Comparison of ENCODE assay signal across 8 cellular contexts in genomic region chr4:147550626-147551250, GRCh38.
DNase-seq lines count a peak whose midpoint lies in the region; ATAC-seq and TF ChIP-seq lines count a peak whose summit lies in the region.

No MANE protein-coding gene starts in this region.

- peak overlapping the region; percentile 40; the same call in 1 of the 2 replicates for H3K4me3 ChIP-seq in AG04450 (ENCODE audit: low read depth, low read length)

- peak overlapping the region; percentile 65 for H3K27ac ChIP-seq in AG04450 (ENCODE audit: low read depth, low read length)

- intact Hi-C loops in activated T-helper 2 cell treated with anti-CD3 and anti-CD28 coated beads, Interferon-gamma antibody, Interleukin-2, Interleukin-4, amounts not matched to agents 10 μg/mL and 5 μg/mL and 100 μg/mL, durations not matched to agents 14 hours and 24 hours and 36 hours (cut with micrococcal nuclease), result no loop called here

- TF ChIP-seq CTCF in AG04450 (IDR thresholded peaks at IDR 0.05; ENCODE audit: low read depth, low read length), result no peak
- TF ChIP-seq CTCF in chondrocyte (IDR thresholded peaks at IDR 0.05), result no peak
- no peak for TF ChIP-seq CTCF in WTC11 (IDR thresholded peaks at IDR 0.05)

- no peaks in the 10 kb centered on the region for H3K27me3 Mint-ChIP-seq in chondrocyte (ENCODE audit: low read depth)
- H3K27me3 Mint-ChIP-seq in activated T-helper 2 cell treated with anti-CD3 and anti-CD28 coated beads, Interferon-gamma antibody, Interleukin-2, Interleukin-4, amounts not matched to agents 10 μg/mL and 5 μg/mL and 100 μg/mL, durations not matched to agents 14 hours and 24 hours and 36 hours (ENCODE audit: low read depth), result peaks cover 2% of the 10 kb centered on the region
- no peaks in the 10 kb centered on the region; the same call in 1 of the 2 replicates for H3K27me3 Mint-ChIP-seq in WTC11 (ENCODE audit: low read depth)

- DNase-seq in AG04450 (ENCODE audit: low read depth, low spot score) (no peak), chondrocyte (ENCODE audit: low spot score) (no peak), HEK293T (ENCODE audit: extremely low spot score) (no peak), NCI-H526 (lab: John Stamatoyannopoulos, UW) (no peak), WTC11 (ENCODE audit: low spot score) (no peak)
- no peak for DNase-seq in activated T-helper 2 cell treated with anti-CD3 and anti-CD28 coated beads, Interferon-gamma antibody, Interleukin-2, Interleukin-4, amounts not matched to agents 10 μg/mL and 5 μg/mL and 100 μg/mL, durations not matched to agents 14 hours and 24 hours and 36 hours (ENCODE audit: low spot score)

- peak overlapping the region; percentile 85 for H3K27ac Mint-ChIP-seq in chondrocyte (ENCODE audit: unreplicated experiment)
- H3K27ac Mint-ChIP-seq in activated T-helper 2 cell treated with anti-CD3 and anti-CD28 coated beads, Interferon-gamma antibody, Interleukin-2, Interleukin-4, amounts not matched to agents 10 μg/mL and 5 μg/mL and 100 μg/mL, durations not matched to agents 14 hours and 24 hours and 36 hours, result no peak overlapping the region
- H3K27ac Mint-ChIP-seq in WTC11, result no peak overlapping the region

- H3K4me1 Mint-ChIP-seq in chondrocyte (ENCODE audit: low read depth) (peaks cover 42% of the 10 kb centered on the region), WTC11 (0 out of 2 replicates have a peak, but pooled peaks cover 3% of the 10 kb centered on the region)
- H3K4me1 Mint-ChIP-seq in activated T-helper 2 cell treated with anti-CD3 and anti-CD28 coated beads, Interferon-gamma antibody, Interleukin-2, Interleukin-4, amounts not matched to agents 10 μg/mL and 5 μg/mL and 100 μg/mL, durations not matched to agents 14 hours and 24 hours and 36 hours (ENCODE audit: low read depth), result peaks cover 9% of the 10 kb centered on the region

- peaks cover 14% of the 10 kb centered on the region for H3K36me3 Mint-ChIP-seq in chondrocyte (ENCODE audit: low read depth)
- no peaks in the 10 kb centered on the region for H3K36me3 Mint-ChIP-seq in activated T-helper 2 cell treated with anti-CD3 and anti-CD28 coated beads, Interferon-gamma antibody, Interleukin-2, Interleukin-4, amounts not matched to agents 10 μg/mL and 5 μg/mL and 100 μg/mL, durations not matched to agents 14 hours and 24 hours and 36 hours (ENCODE audit: low read depth)
- H3K36me3 Mint-ChIP-seq in WTC11, result peaks cover 27% of the 10 kb centered on the region

- ATAC-seq in GM19023 (IDR thresholded peaks at IDR 0.05; ENCODE audit: unreplicated experiment), result peak; percentile 51
- peak; percentile 76 for ATAC-seq in HG03159 (IDR thresholded peaks at IDR 0.05; ENCODE audit: unreplicated experiment)
- ATAC-seq in WTC11, result no peak

- CTCF ChIA-PET in AG04450 (lab: Charles Lee), result interaction anchor here (0.8 to 1.1 kb wide), 2 partner anchors 39 to 389 kb away, joined by 4 read pairs; no protein-coding TSS in a partner anchor
- CTCF ChIA-PET in HEK293T (lab: Yijun Ruan, JAX), result no interaction called here
- CTCF ChIA-PET in WTC11 (lab: Charles Lee), result no interaction called here

- peaks cover 9% of the 10 kb centered on the region for H3K9me3 Mint-ChIP-seq in chondrocyte (ENCODE audit: low read depth)
- H3K9me3 Mint-ChIP-seq in activated T-helper 2 cell treated with anti-CD3 and anti-CD28 coated beads, Interferon-gamma antibody, Interleukin-2, Interleukin-4, amounts not matched to agents 10 μg/mL and 5 μg/mL and 100 μg/mL, durations not matched to agents 14 hours and 24 hours and 36 hours, result peaks cover 6% of the 10 kb centered on the region
- peaks cover 36% of the 10 kb centered on the region for H3K9me3 Mint-ChIP-seq in WTC11

- POLR2A ChIA-PET in AG04450 (lab: Yijun Ruan, JAX), result interaction anchor here (0.7 to 0.8 kb wide), 2 partner anchors 20 to 31 kb away, joined by 3 read pairs; no protein-coding TSS in a partner anchor
- POLR2A ChIA-PET in HEK293T (lab: Yijun Ruan, JAX), result no interaction called here
- POLR2A ChIA-PET in WTC11 (lab: Charles Lee), result interaction anchor here (0.6 kb wide), 1 partner anchor 10 kb away, joined by 3 read pairs; no protein-coding TSS in a partner anchor

- peaks cover 5% of the 10 kb centered on the region; the same call in 1 of the 2 replicates for H3K9me3 ChIP-seq in AG04450 (ENCODE audit: control insufficient read depth, insufficient read depth, low read length)

- H3K27me3 ChIP-seq in AG04450 (ENCODE audit: control insufficient read depth, insufficient read depth, low read length), result no peaks in the 10 kb centered on the region

- H3K4me3 Mint-ChIP-seq in chondrocyte (ENCODE audit: unreplicated experiment) (peak overlapping the region; percentile 26), WTC11 (no peak overlapping the region)
- H3K4me3 Mint-ChIP-seq in activated T-helper 2 cell treated with anti-CD3 and anti-CD28 coated beads, Interferon-gamma antibody, Interleukin-2, Interleukin-4, amounts not matched to agents 10 μg/mL and 5 μg/mL and 100 μg/mL, durations not matched to agents 14 hours and 24 hours and 36 hours (ENCODE audit: low read depth), result no peak overlapping the region

TF ChIP-seq in HEK293T, 16 proteins besides CTCF, POLR2A, EP300 and RAD21:
- TF ChIP-seq ZNF384 (IDR thresholded peaks at IDR 0.05), result no peak
- no peak for TF ChIP-seq NFRKB (IDR thresholded peaks at IDR 0.05)
- no peak for TF ChIP-seq BHLHE40 (IDR thresholded peaks at IDR 0.05; ENCODE audit: borderline replicate concordance)
- no peak for TF ChIP-seq ELF4 (IDR thresholded peaks at IDR 0.05)
- TF ChIP-seq L3MBTL2 (conservative IDR thresholded peaks at IDR 0.05), result no peak
- no peak for TF ChIP-seq HDGF (IDR thresholded peaks at IDR 0.05; ENCODE audit: borderline replicate concordance)
- TF ChIP-seq CTBP1 (IDR thresholded peaks at IDR 0.05; ENCODE audit: borderline replicate concordance), result no peak

TF ChIP-seq in WTC11, 78 proteins besides CTCF, POLR2A, EP300 and RAD21 (continues in another document):
- TF ChIP-seq ZSCAN18 (CRISPR knock-in tag; IDR thresholded peaks at IDR 0.05) (no peak), ZNF425 (CRISPR knock-in tag; conservative IDR thresholded peaks at IDR 0.05) (no peak), PRRX2 (CRISPR knock-in tag; IDR thresholded peaks at IDR 0.05) (no peak), HMGXB4 (CRISPR knock-in tag; IDR thresholded peaks at IDR 0.05) (no peak), IRF1 (CRISPR knock-in tag; IDR thresholded peaks at IDR 0.05) (no peak), CBFB (CRISPR knock-in tag; IDR thresholded peaks at IDR 0.05; ENCODE audit: low read depth) (no peak), MYBL2 (CRISPR knock-in tag; IDR thresholded peaks at IDR 0.05) (no peak), TP53 (CRISPR knock-in tag; IDR thresholded peaks at IDR 0.05) (no peak)
